ENCODE assay signal across 8 cellular contexts in the genomic region with DNA sequence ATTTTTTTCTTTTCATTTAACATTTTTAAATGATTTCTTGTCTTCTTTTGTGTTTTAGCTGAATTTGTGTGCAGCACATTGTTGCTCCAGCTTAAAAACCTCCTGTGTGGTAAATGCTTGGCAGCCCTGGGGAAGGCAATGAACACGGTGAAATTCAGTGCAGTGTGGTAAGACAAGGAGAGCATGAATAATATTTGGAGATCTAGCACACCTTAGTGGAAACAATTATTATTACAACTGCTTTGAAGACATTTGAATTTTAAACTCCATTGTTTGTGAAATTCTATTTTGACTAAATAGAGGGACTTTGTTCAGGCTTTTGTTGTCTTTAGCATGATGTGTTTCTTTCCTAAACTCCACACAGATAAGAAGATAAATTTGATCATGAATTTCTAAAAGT.
DNase-seq lines count a peak whose midpoint lies in the region; ATAC-seq, FAIRE-seq and TF ChIP-seq lines count a peak whose summit lies in the region.

No MANE protein-coding gene starts in this region.

- H3K36me3 Mint-ChIP-seq in CD8-positive, alpha-beta T cell, result no peaks in the 10 kb centered on the region
- no peaks in the 10 kb centered on the region for H3K36me3 Mint-ChIP-seq in CD4-positive, alpha-beta T cell (ENCODE audit: low read depth)

- H3K9me3 ChIP-seq in A673 (ENCODE audit: low read depth, low read length, poor library complexity, severe bottlenecking) (no peaks in the 10 kb centered on the region), neural cell (ENCODE audit: low read length) (no peaks in the 10 kb centered on the region)
- no peaks in the 10 kb centered on the region for H3K9me3 ChIP-seq in CD8-positive, alpha-beta T cell (ENCODE audit: low read length)
- no peaks in the 10 kb centered on the region for H3K9me3 ChIP-seq in CD4-positive, alpha-beta T cell (ENCODE audit: control insufficient read depth, low read length)

- DNase-seq in A673 (ENCODE audit: low spot score) (peak; percentile 44), HTR-8/SVneo (ENCODE audit: insufficient read length, low spot score) (peak; percentile 41), OCI-M1 (lab: John Stamatoyannopoulos, UW) (peak; percentile 64)
- no peak for DNase-seq in CD8-positive, alpha-beta T cell
- no peak for DNase-seq in CD4-positive, alpha-beta T cell

- no peak overlapping the region for H3K27ac Mint-ChIP-seq in CD8-positive, alpha-beta T cell
- no peak overlapping the region for H3K27ac Mint-ChIP-seq in CD4-positive, alpha-beta T cell

- CTCF ChIA-PET in A673 (lab: Charles Lee), result no interaction called here
- CTCF ChIA-PET in CD8-positive, alpha-beta T cell (lab: Charles Lee), result no interaction called here
- CTCF ChIA-PET in CD4-positive, alpha-beta T cell (lab: Charles Lee), result no interaction called here

- no peak overlapping the region for H3K4me3 Mint-ChIP-seq in CD8-positive, alpha-beta T cell
- no peak overlapping the region for H3K4me3 Mint-ChIP-seq in CD4-positive, alpha-beta T cell

- H3K4me1 Mint-ChIP-seq in CD8-positive, alpha-beta T cell (ENCODE audit: low read depth), result no peaks in the 10 kb centered on the region
- H3K4me1 Mint-ChIP-seq in CD4-positive, alpha-beta T cell (ENCODE audit: low read depth), result no peaks in the 10 kb centered on the region

- H3K27me3 ChIP-seq in A673 (replicated peaks; ENCODE audit: insufficient read depth, low read depth, low read length, poor library complexity) (no peaks in the 10 kb centered on the region), neural cell (ENCODE audit: insufficient read depth, low read depth, low read length) (no peaks in the 10 kb centered on the region)
- no peaks in the 10 kb centered on the region for H3K27me3 ChIP-seq in CD8-positive, alpha-beta T cell (ENCODE audit: insufficient read depth, low read length)
- H3K27me3 ChIP-seq in CD4-positive, alpha-beta T cell (ENCODE audit: control insufficient read depth, insufficient read depth, low read length), result no peaks in the 10 kb centered on the region

- H3K9me3 Mint-ChIP-seq in CD8-positive, alpha-beta T cell, result peaks cover 4% of the 10 kb centered on the region
- H3K9me3 Mint-ChIP-seq in CD4-positive, alpha-beta T cell, result peaks cover 8% of the 10 kb centered on the region

- no peak for FAIRE-seq in HTR-8/SVneo (lab: Jason Lieb, UNC)

- TF ChIP-seq RAD21 in neural cell (conservative IDR thresholded peaks at IDR 0.05), result peak; percentile 94

- POLR2A ChIA-PET in A673 (lab: Charles Lee; ENCODE audit: low non-redundant PET), result no interaction called here
- POLR2A ChIA-PET in CD8-positive, alpha-beta T cell (lab: Charles Lee), result no interaction called here
- POLR2A ChIA-PET in CD4-positive, alpha-beta T cell (lab: Charles Lee), result no interaction called here

- TF ChIP-seq CTCF in A673 (conservative IDR thresholded peaks at IDR 0.05; ENCODE audit: low read depth, low read length) (peak; percentile 34), neural cell (IDR thresholded peaks at IDR 0.05; ENCODE audit: poor library complexity, severe bottlenecking) (peak; percentile 87)
- no peak for TF ChIP-seq CTCF in CD8-positive, alpha-beta T cell (IDR thresholded peaks at IDR 0.05)
- no peak for TF ChIP-seq CTCF in CD4-positive, alpha-beta T cell (IDR thresholded peaks at IDR 0.05)

- H3K36me3 ChIP-seq in A673 (ENCODE audit: insufficient read depth, low read length, poor library complexity, severe bottlenecking), result no peaks in the 10 kb centered on the region
- no peaks in the 10 kb centered on the region for H3K36me3 ChIP-seq in neural cell (ENCODE audit: insufficient read depth, low read length)
- no peaks in the 10 kb centered on the region for H3K36me3 ChIP-seq in CD8-positive, alpha-beta T cell (ENCODE audit: insufficient read depth, low read length)

- no peaks in the 10 kb centered on the region for H3K79me2 ChIP-seq in neural cell (replicated peaks; ENCODE audit: insufficient read depth, low read length)

- no peak for TF ChIP-seq EP300 in neural cell (conservative IDR thresholded peaks at IDR 0.05; ENCODE audit: poor library complexity, severe bottlenecking)

- ATAC-seq in esophagus mucosa (peak; percentile 75), GM21360 (IDR thresholded peaks at IDR 0.05; ENCODE audit: unreplicated experiment) (no peak)
- no peak for ATAC-seq in CD8-positive, alpha-beta T cell
- ATAC-seq in CD4-positive, alpha-beta T cell (ENCODE audit: poor library complexity), result no peak

- H3K9ac ChIP-seq in neural cell (ENCODE audit: low read length), result no peak overlapping the region

- H3F3A ChIP-seq in neural cell (ENCODE audit: insufficient read depth, low read length, poor library complexity, severe bottlenecking), result no peaks in the 10 kb centered on the region

- no peaks in the 10 kb centered on the region for H3K9me2 ChIP-seq in neural cell (ENCODE audit: insufficient read depth, low read length)

- no peak overlapping the region for H2AFZ ChIP-seq in neural cell (ENCODE audit: low read depth, low read length)

- intact Hi-C loops in A673 (cut with micrococcal nuclease; ENCODE audit: unreplicated experiment), result no loop called here
- intact Hi-C loops in CD8-positive, alpha-beta T cell (cut with DNase I, micrococcal nuclease), result no loop called here
- intact Hi-C loops in CD4-positive, alpha-beta T cell (cut with DNase I, micrococcal nuclease), result no loop called here

- no peak overlapping the region for H3K27ac ChIP-seq in A673 (ENCODE audit: low read depth, low read length, poor library complexity, severe bottlenecking)
- H3K27ac ChIP-seq in neural cell (ENCODE audit: low read length), result no peak overlapping the region
- H3K27ac ChIP-seq in CD8-positive, alpha-beta T cell (ENCODE audit: low read depth, low read length), result no peak overlapping the region
- no peak overlapping the region for H3K27ac ChIP-seq in CD4-positive, alpha-beta T cell (ENCODE audit: low read depth, low read length)

- H4K20me1 ChIP-seq in neural cell (ENCODE audit: insufficient read depth), result no peaks in the 10 kb centered on the region

- H3K4me2 ChIP-seq in neural cell (ENCODE audit: low read length), result no peak overlapping the region

- H3K4me3 ChIP-seq in A673 (ENCODE audit: low read depth, low read length, poor library complexity, severe bottlenecking), result no peak overlapping the region
- no peak overlapping the region for H3K4me3 ChIP-seq in neural cell (ENCODE audit: low read length)
- no peak overlapping the region for H3K4me3 ChIP-seq in CD8-positive, alpha-beta T cell (ENCODE audit: low read depth, low read length)

- H3K4me1 ChIP-seq in A673 (ENCODE audit: insufficient read depth, low read length, poor library complexity, severe bottlenecking), result no peaks in the 10 kb centered on the region
- no peaks in the 10 kb centered on the region for H3K4me1 ChIP-seq in CD8-positive, alpha-beta T cell (ENCODE audit: insufficient read depth, low read length)

- no peaks in the 10 kb centered on the region for H3K27me3 Mint-ChIP-seq in CD8-positive, alpha-beta T cell (ENCODE audit: low read depth)
- no peaks in the 10 kb centered on the region for H3K27me3 Mint-ChIP-seq in CD4-positive, alpha-beta T cell

- no TSS peak for BruUV-seq in A673 (replicated peaks; lab: Mats Ljungman, UMichigan)

TF ChIP-seq in neural cell, 6 proteins besides CTCF, POLR2A, EP300 and RAD21:
- no peak for TF ChIP-seq POLR2AphosphoS5 (IDR thresholded peaks at IDR 0.05)
- TF ChIP-seq, protein P1, sequence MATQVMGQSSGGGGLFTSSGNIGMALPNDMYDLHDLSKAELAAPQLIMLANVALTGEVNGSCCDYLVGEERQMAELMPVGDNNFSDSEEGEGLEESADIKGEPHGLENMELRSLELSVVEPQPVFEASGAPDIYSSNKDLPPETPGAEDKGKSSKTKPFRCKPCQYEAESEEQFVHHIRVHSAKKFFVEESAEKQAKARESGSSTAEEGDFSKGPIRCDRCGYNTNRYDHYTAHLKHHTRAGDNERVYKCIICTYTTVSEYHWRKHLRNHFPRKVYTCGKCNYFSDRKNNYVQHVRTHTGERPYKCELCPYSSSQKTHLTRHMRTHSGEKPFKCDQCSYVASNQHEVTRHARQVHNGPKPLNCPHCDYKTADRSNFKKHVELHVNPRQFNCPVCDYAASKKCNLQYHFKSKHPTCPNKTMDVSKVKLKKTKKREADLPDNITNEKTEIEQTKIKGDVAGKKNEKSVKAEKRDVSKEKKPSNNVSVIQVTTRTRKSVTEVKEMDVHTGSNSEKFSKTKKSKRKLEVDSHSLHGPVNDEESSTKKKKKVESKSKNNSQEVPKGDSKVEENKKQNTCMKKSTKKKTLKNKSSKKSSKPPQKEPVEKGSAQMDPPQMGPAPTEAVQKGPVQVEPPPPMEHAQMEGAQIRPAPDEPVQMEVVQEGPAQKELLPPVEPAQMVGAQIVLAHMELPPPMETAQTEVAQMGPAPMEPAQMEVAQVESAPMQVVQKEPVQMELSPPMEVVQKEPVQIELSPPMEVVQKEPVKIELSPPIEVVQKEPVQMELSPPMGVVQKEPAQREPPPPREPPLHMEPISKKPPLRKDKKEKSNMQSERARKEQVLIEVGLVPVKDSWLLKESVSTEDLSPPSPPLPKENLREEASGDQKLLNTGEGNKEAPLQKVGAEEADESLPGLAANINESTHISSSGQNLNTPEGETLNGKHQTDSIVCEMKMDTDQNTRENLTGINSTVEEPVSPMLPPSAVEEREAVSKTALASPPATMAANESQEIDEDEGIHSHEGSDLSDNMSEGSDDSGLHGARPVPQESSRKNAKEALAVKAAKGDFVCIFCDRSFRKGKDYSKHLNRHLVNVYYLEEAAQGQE (IDR thresholded peaks at IDR 0.05; ENCODE audit: borderline replicate concordance), result no peak
- no peak for TF ChIP-seq MXI1 (conservative IDR thresholded peaks at IDR 0.05; ENCODE audit: poor library complexity, severe bottlenecking)
- peak; percentile 92 for TF ChIP-seq SMC3 (conservative IDR thresholded peaks at IDR 0.05; ENCODE audit: poor library complexity)

Comparison
In these comparisons a context has a peak if more than half of its experiments do, and no peak if none do; other contexts are left out.
1. DNase-seq: peak in A673 (single experiment), HTR-8/SVneo (single experiment) and OCI-M1 (single experiment); none in CD8-positive, alpha-beta T cell (0 of 7) and CD4-positive, alpha-beta T cell (0 of 10).
2. CTCF ChIP-seq: peak in A673 (single experiment) and neural cell (single experiment); none in CD8-positive, alpha-beta T cell (single experiment) and CD4-positive, alpha-beta T cell (single experiment).